Comparison of ENCODE assay signal across 15 cellular contexts in genomic region chr1:185531838-185532237, GRCh38.
DNase-seq lines count a peak whose midpoint lies in the region; ATAC-seq and TF ChIP-seq lines count a peak whose summit lies in the region.
"Had no signal": no experiment of that assay in that cellular context is flagged by ENCODE, and none has a peak within 500 bp of the region (broad histone marks: within the 10 kb centered on the region; RNA-seq: fewer than 3 reads in every experiment).

No MANE protein-coding gene starts in this region.

- H3K9me3 ChIP-seq in neuronal stem cell (replicated peaks in 1 of 2; ENCODE audit: control insufficient read depth in 2 of 2, insufficient read depth in 1 of 2, low read depth in 1 of 2, low read length in 2 of 2), result peaks cover 0 to 1% of the 10 kb centered on the region in 2 donors
- H3K9me3 ChIP-seq: BLaER1 had no signal

- WGBS in neuronal stem cell (ENCODE audit: extremely low coverage in 2 of 2, insufficient read length in 2 of 2, insufficient replicate concordance in 1 of 2), 2 donors, result no CpG with 5 or more reads among the region's 4 CpGs

- CTCF ChIA-PET in activated CD8-positive, alpha-beta memory T cell treated with anti-CD3 and anti-CD28 coated beads, Interleukin-2, amount 10 ng/mL, durations not matched to agents 7 days and 5 days (lab: Charles Lee), result no interaction called here

- H3K4me3 ChIP-seq in GM23338 (no peak overlapping the region), neuronal stem cell (ENCODE audit: low read length in 2 of 2) (no peak overlapping the region)
- H3K4me3 ChIP-seq: BLaER1 had no signal

- no peaks in the 10 kb centered on the region for H3F3A ChIP-seq in GM23338 (replicated peaks; ENCODE audit: low read depth)

- no peak overlapping the region for H3K4ac ChIP-seq in neuronal stem cell (ENCODE audit: low read length)

- H3K36me3 Mint-ChIP-seq in GM23338 (ENCODE audit: low read depth), result peaks cover 3% of the 10 kb centered on the region; the same call in 2 of the 3 replicates
- H3K36me3 Mint-ChIP-seq in dendritic cell treated with granulocyte-macrophage colony-stimulating factor and Interleukin-4, amounts not matched to agents 40 ng/mL and 50 ng/mL, for 4 days (ENCODE audit: low read depth), result no peaks in the 10 kb centered on the region
- H3K36me3 Mint-ChIP-seq in activated CD8-positive, alpha-beta memory T cell treated with anti-CD3 and anti-CD28 coated beads, Interleukin-2, amount 10 ng/mL, durations not matched to agents 7 days and 5 days, result peaks cover 2% of the 10 kb centered on the region
- H3K36me3 Mint-ChIP-seq: CD14-positive monocyte; CD4-positive, alpha-beta memory T cell had no signal

- H3K9ac ChIP-seq in neuronal stem cell (ENCODE audit: low read depth, low read length, poor library complexity), result no peak overlapping the region
- H3K9ac ChIP-seq: BLaER1 had no signal

- peak overlapping the region; percentile 75; the same call in 1 of the 2 replicates for H2AFZ ChIP-seq in GM23338
- H2AFZ ChIP-seq in neuronal stem cell (ENCODE audit: low read length), result peak overlapping the region; percentile 45

- H3K4me2 ChIP-seq in GM23338 (peak overlapping the region; percentile 37; the same call in 1 of the 2 replicates), neuronal stem cell (ENCODE audit: insufficient read depth, low read length, poor library complexity, severe bottlenecking) (no peak overlapping the region)
- H3K4me2 ChIP-seq: BLaER1 had no signal

- no peak overlapping the region for H2BK12ac ChIP-seq in neuronal stem cell (ENCODE audit: low read length)

- H3K27ac ChIP-seq in GM23338 (ENCODE audit: low read depth), result no peak overlapping the region
- no peak overlapping the region for H3K27ac ChIP-seq in neuronal stem cell (replicated peaks; ENCODE audit: low read length)
- H3K27ac ChIP-seq: BLaER1 had no signal

- no peak overlapping the region for H2AK5ac ChIP-seq in neuronal stem cell (ENCODE audit: low read depth, low read length)

- H2BK15ac ChIP-seq in neuronal stem cell (ENCODE audit: low read length), result no peak overlapping the region

- peak; percentile 77 for ATAC-seq in GM23338
- no peak for ATAC-seq in activated CD8-positive, alpha-beta memory T cell treated with anti-CD3 and anti-CD28 coated beads, Interleukin-2, amount 10 ng/mL, durations not matched to agents 7 days and 5 days

- H4K91ac ChIP-seq in neuronal stem cell (ENCODE audit: low read depth, low read length, poor library complexity), result no peak overlapping the region

- H3K36me3 ChIP-seq in GM23338 (ENCODE audit: insufficient read depth), result no peaks in the 10 kb centered on the region
- no peaks in the 10 kb centered on the region for H3K36me3 ChIP-seq in neuronal stem cell (replicated peaks in 1 of 2; ENCODE audit: control insufficient read depth in 2 of 2, insufficient read depth in 2 of 2, low read length in 2 of 2)
- H3K36me3 ChIP-seq: BLaER1 had no signal

- DNase-seq in GM23338 (ENCODE audit: low spot score) (peak; percentile 11), NCI-H69 (lab: John Stamatoyannopoulos, UW) (peak; percentile 22), neuronal stem cell (ENCODE audit: low spot score) (no peak), DMS153 treated with DMSO at 0.1 percent for 48 hours (lab: John Stamatoyannopoulos, UW; ENCODE audit: unreplicated experiment) (no peak), putamen (ENCODE audit: low spot score) (no peak)
- DNase-seq in activated CD8-positive, alpha-beta memory T cell treated with anti-CD3 and anti-CD28 coated beads, Interleukin-2, amount 10 ng/mL, durations not matched to agents 7 days and 5 days, result no peak
- DNase-seq: 8988T; CD4-positive, alpha-beta memory T cell; DMS153; DMS79 treated with DMSO at 0.1 percent for 48 hours; GF-D8; IMR-90 had no signal

- H2BK5ac ChIP-seq in neuronal stem cell (ENCODE audit: low read length), result no peak overlapping the region

- H3K14ac ChIP-seq in neuronal stem cell (ENCODE audit: low read length), result no peak overlapping the region

- TF ChIP-seq CTCF in GM23338 (conservative IDR thresholded peaks at IDR 0.05; ENCODE audit: low read depth in 2 of 2), result no peak

- no peaks in the 10 kb centered on the region for H4K20me1 ChIP-seq in GM23338 (replicated peaks; ENCODE audit: insufficient read depth)
- H4K20me1 ChIP-seq: BLaER1 had no signal

- peaks cover 8% of the 10 kb centered on the region for H3K9me2 ChIP-seq in GM23338 (ENCODE audit: insufficient read depth)

- no peaks in the 10 kb centered on the region for H3K79me1 ChIP-seq in neuronal stem cell (ENCODE audit: low read depth, low read length)

- no peaks in the 10 kb centered on the region for H3K79me2 ChIP-seq in GM23338 (replicated peaks; ENCODE audit: insufficient read depth)

- H3K18ac ChIP-seq in neuronal stem cell (ENCODE audit: low read length), result no peak overlapping the region

- H3K27me3 ChIP-seq in GM23338 (ENCODE audit: insufficient read depth), result no peaks in the 10 kb centered on the region
- H3K27me3 ChIP-seq in neuronal stem cell (ENCODE audit: control insufficient read depth in 3 of 3, insufficient read depth in 3 of 3, low read depth in 1 of 3, low read length in 3 of 3), result no peaks in the 10 kb centered on the region
- H3K27me3 ChIP-seq: BLaER1 had no signal

- H4K8ac ChIP-seq in neuronal stem cell (ENCODE audit: low read depth, low read length), result no peak overlapping the region

- no peaks in the 10 kb centered on the region for H3K27me3 Mint-ChIP-seq in GM23338 (ENCODE audit: insufficient read depth, low read depth, poor library complexity)
- H3K27me3 Mint-ChIP-seq in dendritic cell treated with granulocyte-macrophage colony-stimulating factor and Interleukin-4, amounts not matched to agents 40 ng/mL and 50 ng/mL, for 4 days, result no peaks in the 10 kb centered on the region
- no peaks in the 10 kb centered on the region for H3K27me3 Mint-ChIP-seq in activated CD8-positive, alpha-beta memory T cell treated with anti-CD3 and anti-CD28 coated beads, Interleukin-2, amount 10 ng/mL, durations not matched to agents 7 days and 5 days
- H3K27me3 Mint-ChIP-seq: CD4-positive, alpha-beta memory T cell had no signal

- peaks cover 28% of the 10 kb centered on the region for H3K4me1 Mint-ChIP-seq in GM23338
- H3K4me1 Mint-ChIP-seq in dendritic cell treated with granulocyte-macrophage colony-stimulating factor and Interleukin-4, amounts not matched to agents 40 ng/mL and 50 ng/mL, for 4 days (ENCODE audit: low read depth), result peaks cover 30% of the 10 kb centered on the region
- H3K4me1 Mint-ChIP-seq in activated CD8-positive, alpha-beta memory T cell treated with anti-CD3 and anti-CD28 coated beads, Interleukin-2, amount 10 ng/mL, durations not matched to agents 7 days and 5 days, result no peaks in the 10 kb centered on the region

- no peak overlapping the region for H3K23ac ChIP-seq in neuronal stem cell (ENCODE audit: low read depth, low read length, poor library complexity)

- H3K4me3 Mint-ChIP-seq in GM23338, result no peak overlapping the region
- no peak overlapping the region for H3K4me3 Mint-ChIP-seq in dendritic cell treated with granulocyte-macrophage colony-stimulating factor and Interleukin-4, amounts not matched to agents 40 ng/mL and 50 ng/mL, for 4 days
- H3K4me3 Mint-ChIP-seq in activated CD8-positive, alpha-beta memory T cell treated with anti-CD3 and anti-CD28 coated beads, Interleukin-2, amount 10 ng/mL, durations not matched to agents 7 days and 5 days, result no peak overlapping the region
- H3K4me3 Mint-ChIP-seq: CD14-positive monocyte; CD4-positive, alpha-beta memory T cell had no signal

- no peaks in the 10 kb centered on the region for H3K9me3 Mint-ChIP-seq in GM23338
- H3K9me3 Mint-ChIP-seq in dendritic cell treated with granulocyte-macrophage colony-stimulating factor and Interleukin-4, amounts not matched to agents 40 ng/mL and 50 ng/mL, for 4 days, result peaks cover 11% of the 10 kb centered on the region
- H3K9me3 Mint-ChIP-seq in activated CD8-positive, alpha-beta memory T cell treated with anti-CD3 and anti-CD28 coated beads, Interleukin-2, amount 10 ng/mL, durations not matched to agents 7 days and 5 days (ENCODE audit: low read depth), result no peaks in the 10 kb centered on the region
- H3K9me3 Mint-ChIP-seq: CD4-positive, alpha-beta memory T cell had no signal

- H2BK120ac ChIP-seq in neuronal stem cell (ENCODE audit: low read depth, low read length), result no peak overlapping the region

- 0 out of 2 replicates have a peak, but pooled peaks cover 5% of the 10 kb centered on the region for H3K4me1 ChIP-seq in GM23338 (ENCODE audit: insufficient read depth)
- H3K4me1 ChIP-seq in neuronal stem cell (ENCODE audit: control insufficient read depth in 2 of 2, insufficient read depth in 1 of 2, low read depth in 1 of 2, low read length in 2 of 2), result no peaks in the 10 kb centered on the region
- H3K4me1 ChIP-seq: BLaER1 had no signal

- H3K27ac Mint-ChIP-seq in GM23338, result no peak overlapping the region
- peak overlapping the region; percentile 26 for H3K27ac Mint-ChIP-seq in dendritic cell treated with granulocyte-macrophage colony-stimulating factor and Interleukin-4, amounts not matched to agents 40 ng/mL and 50 ng/mL, for 4 days
- H3K27ac Mint-ChIP-seq in activated CD8-positive, alpha-beta memory T cell treated with anti-CD3 and anti-CD28 coated beads, Interleukin-2, amount 10 ng/mL, durations not matched to agents 7 days and 5 days, result no peak overlapping the region

- intact Hi-C loops in dendritic cell treated with granulocyte-macrophage colony-stimulating factor and Interleukin-4, amounts not matched to agents 40 ng/mL and 50 ng/mL, for 4 days (cut with micrococcal nuclease), result loop anchor here (5.0 kb wide), 1 partner anchor 50 kb away; no protein-coding TSS in a partner anchor

TF ChIP-seq in GM23338, 12 proteins besides CTCF, POLR2A, EP300 and RAD21:
- 0 out of 2 replicates have a peak, but pooled peaks have one; percentile 21 for TF ChIP-seq NANOG (IDR thresholded peaks at IDR 0.05; ENCODE audit: borderline replicate concordance)
- no peak for TF ChIP-seq ZNF331 (CRISPR knock-in tag; IDR thresholded peaks at IDR 0.05; ENCODE audit: low read depth)

Comparison
In these comparisons a context has a peak if more than half of its experiments do, and no peak if none do; other contexts are left out.
1. DNase-seq: peak in GM23338 (single experiment) and NCI-H69 (single experiment); none in neuronal stem cell (single experiment), activated CD8-positive, alpha-beta memory T cell treated with anti-CD3 and anti-CD28 coated beads, Interleukin-2, amount 10 ng/mL, durations not matched to agents 7 days and 5 days (single experiment), DMS153 treated with DMSO at 0.1 percent for 48 hours (single experiment) and putamen (single experiment).